ENCODE assay signal across 10 cellular contexts in genomic region chr20:17822039-17822438, GRCh38.
DNase-seq lines count a peak whose midpoint lies in the region; ATAC-seq and TF ChIP-seq lines count a peak whose summit lies in the region.
"Had no signal": no experiment of that assay in that cellular context is flagged by ENCODE, and none has a peak within 500 bp of the region (broad histone marks: within the 10 kb centered on the region; RNA-seq: fewer than 3 reads in every experiment).

No MANE protein-coding gene starts in this region.

- no peaks in the 10 kb centered on the region for H3K36me3 ChIP-seq in RWPE2 (ENCODE audit: low read depth)

- no peaks in the 10 kb centered on the region for H3K4me1 ChIP-seq in RWPE2 (ENCODE audit: insufficient read depth, poor library complexity, severe bottlenecking)

- 0 out of 3 replicates have a peak, but pooled peaks have one; percentile 42 for ATAC-seq in RWPE2 (ENCODE audit: low read depth)
- ATAC-seq: natural killer cell had no signal

- H3K27me3 Mint-ChIP-seq in T-helper 2 cell treated with Interferon-gamma antibody and Interleukin-4, amounts not matched to agents 5 μg/mL and 100 μg/mL, for 36 hours (ENCODE audit: low read depth) = no peaks in the 10 kb centered on the region

- DNase-seq in GM12865 (ENCODE audit: low read depth) = peak; percentile 51
- DNase-seq in RWPE2 (ENCODE audit: low spot score) = no peak
- DNase-seq in foreskin fibroblast = peak; percentile 73 to 82
- DNase-seq in retinal pigment epithelial cell (ENCODE audit: low read depth) = peak; percentile 12
- no peak for DNase-seq in ACHN
- no peak for DNase-seq in KG1 (lab: John Stamatoyannopoulos, UW)
- DNase-seq in T-helper 9 cell = no peak
- DNase-seq in T-helper 2 cell treated with Interferon-gamma antibody and Interleukin-4, amounts not matched to agents 5 μg/mL and 100 μg/mL, for 36 hours (ENCODE audit: low spot score) = no peak
- DNase-seq: effector memory CD4-positive, alpha-beta T cell; natural killer cell had no signal

- no peaks in the 10 kb centered on the region for H3K9me3 ChIP-seq in RWPE2 (ENCODE audit: severe bottlenecking)

- in situ Hi-C loops in ACHN (cut with HindIII; ENCODE audit: low pct_ligation_motif_present, low pct_unique_long_range_greater_than_20kb, low sequenced_read_pairs) = no loop called here

- peaks cover 5% of the 10 kb centered on the region for H3K9me3 Mint-ChIP-seq in T-helper 2 cell treated with Interferon-gamma antibody and Interleukin-4, amounts not matched to agents 5 μg/mL and 100 μg/mL, for 36 hours

- no peak overlapping the region for H3K4me3 Mint-ChIP-seq in T-helper 2 cell treated with Interferon-gamma antibody and Interleukin-4, amounts not matched to agents 5 μg/mL and 100 μg/mL, for 36 hours
- H3K4me3 Mint-ChIP-seq: natural killer cell had no signal

- no peaks in the 10 kb centered on the region for H3K36me3 Mint-ChIP-seq in T-helper 2 cell treated with Interferon-gamma antibody and Interleukin-4, amounts not matched to agents 5 μg/mL and 100 μg/mL, for 36 hours (ENCODE audit: low read depth)
- H3K36me3 Mint-ChIP-seq: natural killer cell had no signal

- H3K4me3 ChIP-seq in GM12865 (ENCODE audit: low read depth, low read length) (no peak overlapping the region), RWPE2 (ENCODE audit: severe bottlenecking) (no peak overlapping the region), foreskin fibroblast (ENCODE audit: low read depth in 1 of 2, low read length in 2 of 2) (no peak overlapping the region), retinal pigment epithelial cell (ENCODE audit: low read length) (no peak overlapping the region)

- no peaks in the 10 kb centered on the region for H3K27me3 ChIP-seq in RWPE2 (ENCODE audit: insufficient read depth, poor library complexity, severe bottlenecking)

- no peak for TF ChIP-seq CTCF in GM12865 (IDR thresholded peaks at IDR 0.05; ENCODE audit: insufficient read depth, low read depth, low read length, missing control alignments)
- TF ChIP-seq CTCF in RWPE2 (IDR thresholded peaks at IDR 0.05; ENCODE audit: poor library complexity, severe bottlenecking) = no peak
- no peak for TF ChIP-seq CTCF in foreskin fibroblast (IDR thresholded peaks at IDR 0.05; ENCODE audit: low read depth, low read length)
- no peak for TF ChIP-seq CTCF in retinal pigment epithelial cell (conservative IDR thresholded peaks at IDR 0.05; ENCODE audit: low read depth, low read length)

- H3K4me1 Mint-ChIP-seq in T-helper 2 cell treated with Interferon-gamma antibody and Interleukin-4, amounts not matched to agents 5 μg/mL and 100 μg/mL, for 36 hours (ENCODE audit: low read depth) = peaks cover 13% of the 10 kb centered on the region
- H3K4me1 Mint-ChIP-seq: natural killer cell had no signal

- H3K27ac Mint-ChIP-seq in T-helper 2 cell treated with Interferon-gamma antibody and Interleukin-4, amounts not matched to agents 5 μg/mL and 100 μg/mL, for 36 hours = no peak overlapping the region
- H3K27ac Mint-ChIP-seq: natural killer cell had no signal

- H3K27ac ChIP-seq in RWPE2 (ENCODE audit: poor library complexity, severe bottlenecking) = no peak overlapping the region

Comparison
In these comparisons a context has a peak if more than half of its experiments do, and no peak if none do; other contexts are left out.
1. DNase-seq: peak in GM12865 (single experiment), foreskin fibroblast (2 of 2) and retinal pigment epithelial cell (single experiment); none in RWPE2 (single experiment), ACHN (single experiment), KG1 (single experiment), T-helper 9 cell (single experiment) and T-helper 2 cell treated with Interferon-gamma antibody and Interleukin-4, amounts not matched to agents 5 μg/mL and 100 μg/mL, for 36 hours (single experiment).